ENCODE assay signal across 18 cellular contexts in genomic region chr12:64821116-64821630, GRCh38. TPM values are rescaled to one million over a fixed set of nuclear protein-coding genes. Genes with fewer than 3 reads are reported as not detected.
DNase-seq lines count a peak whose midpoint lies in the region; ATAC-seq and TF ChIP-seq lines count a peak whose summit lies in the region.
"Had no signal": no experiment of that assay in that cellular context is flagged by ENCODE, and none has a peak within 500 bp of the region (broad histone marks: within the 10 kb centered on the region; RNA-seq: fewer than 3 reads in every experiment).

No MANE protein-coding gene starts in this region.

- H3K4me1 Mint-ChIP-seq in neural crest cell = peaks cover 23% of the 10 kb centered on the region
- peaks cover 13% of the 10 kb centered on the region for H3K4me1 Mint-ChIP-seq in CD4-positive, alpha-beta T cell (ENCODE audit: low read depth)

- H3K27ac ChIP-seq in BLaER1 (no peak overlapping the region), ascending aorta (no peak overlapping the region)
- H3K27ac ChIP-seq in CD4-positive, alpha-beta T cell (ENCODE audit: low read depth, low read length) = no peak overlapping the region

- TF ChIP-seq CTCF in neural crest cell (conservative IDR thresholded peaks at IDR 0.05) (no peak), ascending aorta (IDR thresholded peaks at IDR 0.05) (no peak)
- no peak for TF ChIP-seq CTCF in CD4-positive, alpha-beta T cell (IDR thresholded peaks at IDR 0.05)

- H3K36me3 Mint-ChIP-seq in neural crest cell (ENCODE audit: low read depth) = peaks cover 2% of the 10 kb centered on the region
- no peaks in the 10 kb centered on the region for H3K36me3 Mint-ChIP-seq in CD4-positive, alpha-beta T cell (ENCODE audit: low read depth)
- H3K36me3 Mint-ChIP-seq: CD8-positive, alpha-beta T cell; IgD-negative memory B cell had no signal

- no peak overlapping the region for H3K27ac Mint-ChIP-seq in neural crest cell (ENCODE audit: unreplicated experiment)
- no peak overlapping the region for H3K27ac Mint-ChIP-seq in CD4-positive, alpha-beta T cell
- H3K27ac Mint-ChIP-seq: CD14-positive monocyte; CD8-positive, alpha-beta T cell; IgD-negative memory B cell had no signal

- peaks cover 42% of the 10 kb centered on the region for H3K27me3 Mint-ChIP-seq in neural crest cell (ENCODE audit: low read depth)
- peaks cover 47% of the 10 kb centered on the region for H3K27me3 Mint-ChIP-seq in CD4-positive, alpha-beta T cell

- peak overlapping the region; percentile 17 for H3K4me3 Mint-ChIP-seq in neural crest cell
- H3K4me3 Mint-ChIP-seq in CD4-positive, alpha-beta T cell = no peak overlapping the region
- H3K4me3 Mint-ChIP-seq: CD14-positive monocyte; CD8-positive, alpha-beta T cell had no signal

- H3K36me3 ChIP-seq in BLaER1 = 0 out of 2 replicates have a peak, but pooled peaks cover 4% of the 10 kb centered on the region
- no peaks in the 10 kb centered on the region for H3K36me3 ChIP-seq in ascending aorta
- H3K36me3 ChIP-seq: BE2C had no signal

- intact Hi-C loops in CD4-positive, alpha-beta T cell (cut with DNase I, micrococcal nuclease) = no loop called here
- intact Hi-C loops in ascending aorta (cut with DNase I) = no loop called here

- no peaks in the 10 kb centered on the region for H4K20me1 ChIP-seq in BLaER1

- peaks cover 5% of the 10 kb centered on the region for H3K9me3 Mint-ChIP-seq in neural crest cell
- no peaks in the 10 kb centered on the region for H3K9me3 Mint-ChIP-seq in CD4-positive, alpha-beta T cell

- in situ Hi-C loops in SK-MEL-5 (cut with HindIII; ENCODE audit: low pct_unique_long_range_greater_than_20kb, low sequenced_read_pairs) = no loop called here

- H3K9me3 ChIP-seq in BLaER1 (peaks cover 46% of the 10 kb centered on the region), ascending aorta (peaks cover 0 to 4% of the 10 kb centered on the region in 2 donors)
- H3K9me3 ChIP-seq in CD4-positive, alpha-beta T cell (ENCODE audit: control insufficient read depth, low read length) = peaks cover 5% of the 10 kb centered on the region
- H3K9me3 ChIP-seq: BE2C had no signal

- H3K4me2 ChIP-seq in BLaER1 = peak overlapping the region; percentile 5; the same call in 1 of the 2 replicates

- DNase-seq in SK-MEL-5 (ENCODE audit: low read depth, low spot score) (peak; percentile 90), foreskin melanocyte (peak; percentile 91), neural crest cell (ENCODE audit: low read depth, low spot score) (no peak), NCI-H146 (lab: John Stamatoyannopoulos, UW) (no peak), ascending aorta (ENCODE audit: low spot score in 2 of 2) (no peak)
- DNase-seq in CD4-positive, alpha-beta T cell = no peak
- DNase-seq: ACHN; BE2C; CD8-positive, alpha-beta T cell; COR-L47; DMS 273 treated with DMSO at 0.1 percent for 48 hours; GOT3; H7; KBM-7 had no signal

- POLR2A ChIA-PET in CD4-positive, alpha-beta T cell (lab: Charles Lee) = no interaction called here

- H3K4me3 ChIP-seq in BLaER1 = no peak overlapping the region
- no peak overlapping the region for H3K4me3 ChIP-seq in ascending aorta

- CTCF ChIA-PET in CD4-positive, alpha-beta T cell (lab: Charles Lee) = no interaction called here

- H3K4me1 ChIP-seq in BLaER1 = peaks cover 46% of the 10 kb centered on the region
- peaks cover 14 to 17% of the 10 kb centered on the region in 2 donors for H3K4me1 ChIP-seq in ascending aorta
- H3K4me1 ChIP-seq: BE2C had no signal

- no peak overlapping the region for H3K9ac ChIP-seq in BLaER1

- ATAC-seq in CD4-positive, alpha-beta T cell (ENCODE audit: poor library complexity) = no peak
- no peak for ATAC-seq in GM19328 (IDR thresholded peaks at IDR 0.05; ENCODE audit: unreplicated experiment)
- ATAC-seq: CD8-positive, alpha-beta T cell had no signal

- H3K27me3 ChIP-seq in BLaER1 = no peaks in the 10 kb centered on the region
- H3K27me3 ChIP-seq in CD4-positive, alpha-beta T cell (ENCODE audit: control insufficient read depth, insufficient read depth, low read length) = peaks cover 28% of the 10 kb centered on the region
- H3K27me3 ChIP-seq in ascending aorta = peaks cover 12% of the 10 kb centered on the region

RNA-seq across cellular contexts. Expression of gene TBC1D30, which starts 3.3 kb away (rescaled TPM):
- total RNA-seq in SK-MEL-5 (2014; rRNA removed; shearing (Covaris generic)) = 1.6 and 2.2 TPM in 2 replicates
- 1.6 and 3.0 TPM in 2 replicates for polyA plus RNA-seq in SK-MEL-5 (2015; cell fraction: cytosol; rRNA removed)
- polyA plus RNA-seq in SK-MEL-5 (2015; cell fraction: nucleus; rRNA removed) = 1.1 and 2.8 TPM in 2 replicates
- 2.0 and 2.6 TPM in 2 replicates for total RNA-seq in neural crest cell
- total RNA-seq in CD4-positive, alpha-beta T cell = under 1 TPM; 0.28 to 0.49 TPM
- total RNA-seq in ascending aorta = 53.0 TPM
- polyA plus RNA-seq: IgD-negative memory B cell had no signal

Comparison
In these comparisons a context has a peak if more than half of its experiments do, and no peak if none do; other contexts are left out.
1. DNase-seq: peak in SK-MEL-5 (single experiment) and foreskin melanocyte (single experiment); none in neural crest cell (single experiment), CD4-positive, alpha-beta T cell (0 of 10), NCI-H146 (single experiment) and ascending aorta (0 of 2).
2. RNA of gene TBC1D30, which starts 3.3 kb away (total RNA-seq): 53.0 TPM in ascending aorta (single experiment); 2.0 to 2.6 TPM in neural crest cell, 1.6 to 2.2 TPM in SK-MEL-5 and 0.28 to 0.49 TPM in CD4-positive, alpha-beta T cell; every median in the first group is over 10 times any median in the second.